In genomic region chrY:7339391-7340087, GRCh38 we compare ENCODE assay signal across 20 cellular contexts.
A peak's percentile ranks its signal among the peaks of the same experiment; 100 is the strongest.
DNase-seq lines count a peak whose midpoint lies in the region; ATAC-seq and TF ChIP-seq lines count a peak whose summit lies in the region.
"Had no signal": no experiment of that assay in that cellular context is flagged by ENCODE, and none has a peak within 500 bp of the region (broad histone marks: within the 10 kb centered on the region; RNA-seq: fewer than 3 reads in every experiment).

No MANE protein-coding gene starts in this region.

- H3K4me3 Mint-ChIP-seq in central memory CD8-positive, alpha-beta T cell, result peak overlapping the region; percentile 65
- H3K4me3 Mint-ChIP-seq: endodermal cell had no signal

- peaks cover 59% of the 10 kb centered on the region for H3K4me1 Mint-ChIP-seq in central memory CD8-positive, alpha-beta T cell
- H3K4me1 Mint-ChIP-seq: endodermal cell had no signal

- H3K27me3 Mint-ChIP-seq in central memory CD8-positive, alpha-beta T cell, result no peaks in the 10 kb centered on the region

- DNase-seq in heart right ventricle (no peak), cardiac septum (ENCODE audit: low spot score) (no peak), KG1 (lab: John Stamatoyannopoulos, UW) (peak; percentile 9), SW 1271 (lab: John Stamatoyannopoulos, UW) (no peak), prostate gland (ENCODE audit: low spot score) (no peak), NCI-H226 (no peak)
- DNase-seq in central memory CD8-positive, alpha-beta T cell (ENCODE audit: low spot score in 2 of 2), result peak in 1 of 2 donors; percentile 27
- DNase-seq: adrenal gland; central memory CD4-positive, alpha-beta T cell; endodermal cell; left cardiac atrium; NCI-H1417 treated with DMSO at 0.1 percent for 48 hours; NCI-H2227 treated with DMSO at 0.1 percent for 48 hours; ovary; SJCRH30; stomach had no signal

- no peaks in the 10 kb centered on the region for H3K9me3 Mint-ChIP-seq in central memory CD8-positive, alpha-beta T cell
- H3K9me3 Mint-ChIP-seq: endodermal cell had no signal

- H3K36me3 Mint-ChIP-seq in central memory CD8-positive, alpha-beta T cell (ENCODE audit: insufficient read depth), result peaks cover 44% of the 10 kb centered on the region

- H3K9me3 ChIP-seq in heart right ventricle (no peaks in the 10 kb centered on the region), thymus (ENCODE audit: control insufficient read depth) (no peaks in the 10 kb centered on the region), prostate gland (no peaks in the 10 kb centered on the region)
- H3K9me3 ChIP-seq: adrenal gland, ovary, SJCRH30, stomach, vagina had no signal

- intact Hi-C loops in heart right ventricle (cut with DNase I) (loop anchor here in 3 of 10 donors (5.0 to 10.0 kb wide), 2 partner anchors 67 to 535 kb away; no protein-coding TSS in a partner anchor), cardiac septum (cut with DNase I) (no loop called here), prostate gland (cut with DNase I) (loop anchor here (10.0 kb wide), 1 partner anchor 65 kb away; no protein-coding TSS in a partner anchor)

- peaks cover 0 to 45% (median 0%) of the 10 kb centered on the region in 9 donors for H3K4me1 ChIP-seq in heart right ventricle
- H3K4me1 ChIP-seq in thymus (ENCODE audit: control insufficient read depth, insufficient read depth, low read length), result peaks cover 4% of the 10 kb centered on the region
- H3K4me1 ChIP-seq in prostate gland (replicated peaks), result no peaks in the 10 kb centered on the region
- H3K4me1 ChIP-seq: adrenal gland, SJCRH30, stomach, vagina had no signal

- ATAC-seq in heart right ventricle, result peak in 5 of 8 donors; percentile 29 to 56 (median 43)
- ATAC-seq in central memory CD8-positive, alpha-beta T cell (replicated peaks; ENCODE audit: extremely low read depth, poor library complexity, severe bottlenecking), result peak; percentile 85
- ATAC-seq: left cardiac atrium had no signal

- WGBS in heart right ventricle, 2 donors, result 51 to 66% methylated on average over 7 of the region's 7 CpGs
- 19% methylated on average over 7 of the region's 7 CpGs for WGBS in thymus
- 76% methylated on average over 7 of the region's 7 CpGs for WGBS in prostate gland

- TF ChIP-seq POLR2A in prostate gland (IDR thresholded peaks at IDR 0.05), result no peak

- TF ChIP-seq CTCF in heart right ventricle (IDR thresholded peaks at IDR 0.05), result no peak
- no peak for TF ChIP-seq CTCF in prostate gland (IDR thresholded peaks at IDR 0.05)

- H3K27me3 ChIP-seq in heart right ventricle (no peaks in the 10 kb centered on the region), thymus (ENCODE audit: control insufficient read depth, insufficient read depth) (no peaks in the 10 kb centered on the region), prostate gland (replicated peaks; ENCODE audit: insufficient read depth) (no peaks in the 10 kb centered on the region)
- H3K27me3 ChIP-seq: adrenal gland, ovary, SJCRH30, stomach, vagina had no signal

- peaks cover 0 to 25% (median 0%) of the 10 kb centered on the region in 9 donors for H3K36me3 ChIP-seq in heart right ventricle
- H3K36me3 ChIP-seq in thymus (ENCODE audit: control insufficient read depth, insufficient read depth), result no peaks in the 10 kb centered on the region
- H3K36me3 ChIP-seq in prostate gland, result no peaks in the 10 kb centered on the region
- H3K36me3 ChIP-seq: adrenal gland, ovary, SJCRH30, vagina had no signal

- H3K4me3 ChIP-seq in heart right ventricle (no peak overlapping the region), thymus (ENCODE audit: low read length) (no peak overlapping the region), prostate gland (no peak overlapping the region)
- H3K4me3 ChIP-seq: adrenal gland, ovary, SJCRH30, skin epidermis, stomach, vagina had no signal

- peak overlapping the region; percentile 76 for H3K27ac Mint-ChIP-seq in central memory CD8-positive, alpha-beta T cell (ENCODE audit: low read depth)
- H3K27ac Mint-ChIP-seq: endodermal cell had no signal

- H3K27ac ChIP-seq in heart right ventricle (peak overlapping the region in 6 of 10 donors; percentile 16 to 65 (median 44)), thymus (ENCODE audit: low read depth) (peak overlapping the region; percentile 95), prostate gland (no peak overlapping the region)
- H3K27ac ChIP-seq: adrenal gland, KMS-11, ovary, SJCRH30, vagina had no signal

Comparison
In these comparisons a context has a peak if more than half of its experiments do, and no peak if none do; other contexts are left out.
1. H3K27ac ChIP-seq: peak in heart right ventricle (6 of 10) and thymus (single experiment); none in prostate gland (0 of 2).